9 cellular contexts compared by ENCODE assay signal in the genomic region with DNA sequence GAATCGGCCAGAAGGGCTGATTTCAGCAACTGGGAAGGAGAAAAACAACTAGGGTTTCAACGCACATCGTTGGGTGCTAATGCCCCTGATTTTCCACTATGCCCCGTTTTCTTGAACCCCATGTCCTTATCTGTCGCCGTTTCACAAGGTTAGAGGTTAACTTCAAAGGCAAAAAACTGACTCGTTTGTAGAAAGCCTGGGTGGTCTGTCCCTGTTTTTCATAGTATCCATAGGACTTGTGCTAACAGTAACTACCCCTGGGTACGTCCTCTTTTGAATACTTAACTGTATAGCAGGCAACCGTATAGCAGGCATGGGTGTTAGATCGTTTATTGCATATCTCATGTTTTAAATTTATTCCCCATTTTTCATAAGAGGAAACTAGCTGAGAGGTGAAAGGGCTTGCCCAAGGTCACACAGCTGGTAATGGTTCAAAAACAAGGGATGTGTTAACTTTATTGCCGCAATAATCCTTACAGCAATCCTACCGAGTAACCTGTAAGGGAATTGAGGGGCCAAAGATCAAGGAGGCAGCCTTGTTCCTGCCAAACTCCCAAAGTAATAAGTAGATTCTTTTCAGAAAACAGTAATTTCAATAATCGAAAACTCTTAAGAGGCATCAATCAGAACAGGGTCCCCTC.
DNase-seq lines count a peak whose midpoint lies in the region; ATAC-seq, FAIRE-seq and TF ChIP-seq lines count a peak whose summit lies in the region.
"Had no signal": no experiment of that assay in that cellular context is flagged by ENCODE, and none has a peak within 500 bp of the region (broad histone marks: within the 10 kb centered on the region; RNA-seq: fewer than 3 reads in every experiment).

No MANE protein-coding gene starts in this region.

- ATAC-seq in stimulated activated naive CD8-positive, alpha-beta T cell treated with anti-CD3 and anti-CD28 coated beads, Interleukin-15, Interleukin-2, amounts not matched to agents 100 U/mL and 50 U/mL, for 24 hours, result no peak
- ATAC-seq in memory B cell (ENCODE audit: low read depth), result no peak

- H3K36me3 Mint-ChIP-seq in stimulated activated naive CD8-positive, alpha-beta T cell treated with anti-CD3 and anti-CD28 coated beads, Interleukin-15, Interleukin-2, amounts not matched to agents 100 ng/mL and 50 ng/mL, for 24 hours (ENCODE audit: low read depth), result no peaks in the 10 kb centered on the region
- H3K36me3 Mint-ChIP-seq in memory B cell, result no peaks in the 10 kb centered on the region

- no peak for TF ChIP-seq CTCF in astrocyte of the spinal cord (IDR thresholded peaks at IDR 0.05; ENCODE audit: low read depth, low read length)

- no peak for FAIRE-seq in H54 (lab: Jason Lieb, UNC)
- FAIRE-seq: endometrium had no signal

- peak overlapping the region; percentile 93 for H3K4me3 Mint-ChIP-seq in stimulated activated naive CD8-positive, alpha-beta T cell treated with anti-CD3 and anti-CD28 coated beads, Interleukin-15, Interleukin-2, amounts not matched to agents 100 ng/mL and 50 ng/mL, for 24 hours
- H3K4me3 Mint-ChIP-seq in memory B cell, result peak overlapping the region; percentile 85

- in situ Hi-C loops in astrocyte of the spinal cord (cut with HindIII; ENCODE audit: low sequenced_read_pairs), result no loop called here

- no peaks in the 10 kb centered on the region for H3K9me3 Mint-ChIP-seq in stimulated activated naive CD8-positive, alpha-beta T cell treated with anti-CD3 and anti-CD28 coated beads, Interleukin-15, Interleukin-2, amounts not matched to agents 100 ng/mL and 50 ng/mL, for 24 hours
- H3K9me3 Mint-ChIP-seq in memory B cell, result no peaks in the 10 kb centered on the region

- peaks cover 76% of the 10 kb centered on the region for H3K4me1 Mint-ChIP-seq in stimulated activated naive CD8-positive, alpha-beta T cell treated with anti-CD3 and anti-CD28 coated beads, Interleukin-15, Interleukin-2, amounts not matched to agents 100 ng/mL and 50 ng/mL, for 24 hours (ENCODE audit: low read depth)
- H3K4me1 Mint-ChIP-seq in memory B cell, result peaks cover 35% of the 10 kb centered on the region

- peak overlapping the region; percentile 37 for H3K4me3 ChIP-seq in astrocyte of the spinal cord (ENCODE audit: low read depth, low read length)

- DNase-seq in stimulated activated naive CD8-positive, alpha-beta T cell treated with anti-CD3 and anti-CD28 coated beads, Interleukin-15, Interleukin-2, amounts not matched to agents 100 U/mL and 50 U/mL, for 24 hours, result no peak
- DNase-seq in astrocyte of the spinal cord (ENCODE audit: low read depth, low spot score), result no peak
- no peak for DNase-seq in memory B cell (ENCODE audit: low spot score in 2 of 2)
- DNase-seq in HPDE6-E6E7 (ENCODE audit: extremely low spot score), result no peak
- DNase-seq in H54 (ENCODE audit: insufficient read length, low spot score), result no peak
- DNase-seq in nucleus accumbens (lab: John Stamatoyannopoulos, UW), result no peak
- no peak for DNase-seq in GM03348 (ENCODE audit: low spot score)

- peak overlapping the region; percentile 94 for H3K27ac Mint-ChIP-seq in stimulated activated naive CD8-positive, alpha-beta T cell treated with anti-CD3 and anti-CD28 coated beads, Interleukin-15, Interleukin-2, amounts not matched to agents 100 ng/mL and 50 ng/mL, for 24 hours
- H3K27ac Mint-ChIP-seq in memory B cell, result peak overlapping the region; percentile 87

- no peaks in the 10 kb centered on the region for H3K27me3 Mint-ChIP-seq in stimulated activated naive CD8-positive, alpha-beta T cell treated with anti-CD3 and anti-CD28 coated beads, Interleukin-15, Interleukin-2, amounts not matched to agents 100 ng/mL and 50 ng/mL, for 24 hours
- no peaks in the 10 kb centered on the region for H3K27me3 Mint-ChIP-seq in memory B cell

- TF ChIP-seq POLR2A in H54 (IDR thresholded peaks at IDR 0.05; ENCODE audit: low read depth, low read length), result no peak
